ENCODE assay signal across 26 cellular contexts in genomic region chr2:128820427-128820826, GRCh38.
A peak's percentile ranks its signal among the peaks of the same experiment; 100 is the strongest.
DNase-seq lines count a peak whose midpoint lies in the region; ATAC-seq, FAIRE-seq and TF ChIP-seq lines count a peak whose summit lies in the region.
"Had no signal": no experiment of that assay in that cellular context is flagged by ENCODE, and none has a peak within 500 bp of the region (broad histone marks: within the 10 kb centered on the region; RNA-seq: fewer than 3 reads in every experiment).

No MANE protein-coding gene starts in this region.

- peak; percentile 50 for ATAC-seq in foreskin keratinocyte
- ATAC-seq: A549 had no signal

- no peak for TF ChIP-seq CTCF in foreskin keratinocyte (conservative IDR thresholded peaks at IDR 0.05)

- H3K36me3 Mint-ChIP-seq in activated CD4-positive, alpha-beta T cell treated with anti-CD3 and anti-CD28 coated beads, Interleukin-2, amount 10 ng/mL, durations not matched to agents 7 days and 5 days (ENCODE audit: low read depth) = no peaks in the 10 kb centered on the region
- H3K36me3 Mint-ChIP-seq: CD14-positive monocyte; CD8-positive, alpha-beta memory T cell had no signal

- no peaks in the 10 kb centered on the region for H3K27me3 Mint-ChIP-seq in activated CD4-positive, alpha-beta T cell treated with anti-CD3 and anti-CD28 coated beads, Interleukin-2, amount 10 ng/mL, durations not matched to agents 7 days and 5 days
- H3K27me3 Mint-ChIP-seq: CD4-positive, alpha-beta T cell had no signal

- CTCF ChIA-PET in activated CD4-positive, alpha-beta T cell treated with anti-CD3 and anti-CD28 coated beads, Interleukin-2, amount 10 ng/mL, durations not matched to agents 7 days and 5 days (lab: Charles Lee) = interaction anchor here (0.7 kb wide), 1 partner anchor 12 kb away, joined by 3 read pairs; no protein-coding TSS in a partner anchor

- in situ Hi-C loops in G401 (cut with HindIII; ENCODE audit: low sequenced_read_pairs) = no loop called here

- H3K4me3 ChIP-seq in MG63 = no peak overlapping the region
- H3K4me3 ChIP-seq in skeletal muscle tissue (ENCODE audit: low read length in 3 of 3) = no peak overlapping the region
- H3K4me3 ChIP-seq: A549; BLaER1 treated with 17β-estradiol and CSF1 and Interleukin-3, amounts not matched to agents 10 nM and 100 nM; HAP-1 had no signal

- no peak overlapping the region for H3K27ac Mint-ChIP-seq in activated CD4-positive, alpha-beta T cell treated with anti-CD3 and anti-CD28 coated beads, Interleukin-2, amount 10 ng/mL, durations not matched to agents 7 days and 5 days
- H3K27ac Mint-ChIP-seq: CD14-positive monocyte; CD4-positive, alpha-beta T cell; CD8-positive, alpha-beta memory T cell; HFFc6 had no signal

- no peaks in the 10 kb centered on the region for H3K4me1 Mint-ChIP-seq in activated CD4-positive, alpha-beta T cell treated with anti-CD3 and anti-CD28 coated beads, Interleukin-2, amount 10 ng/mL, durations not matched to agents 7 days and 5 days
- H3K4me1 Mint-ChIP-seq: CD14-positive monocyte; CD8-positive, alpha-beta memory T cell had no signal

- FAIRE-seq in urothelium cell line (lab: Jason Lieb, UNC) = no peak
- FAIRE-seq: A549, D721Med, G401.6, GM12892, H54 had no signal

- H3K4me1 ChIP-seq in foreskin keratinocyte (no peaks in the 10 kb centered on the region), skeletal muscle tissue (ENCODE audit: control insufficient read depth in 3 of 3, insufficient read depth in 3 of 3, low read length in 3 of 3) (peaks cover 0 to 11% (median 4%) of the 10 kb centered on the region in 3 donors)
- H3K4me1 ChIP-seq: A549, BE2C, HAP-1 had no signal

- H3K9me3 Mint-ChIP-seq in activated CD4-positive, alpha-beta T cell treated with anti-CD3 and anti-CD28 coated beads, Interleukin-2, amount 10 ng/mL, durations not matched to agents 7 days and 5 days = no peaks in the 10 kb centered on the region
- H3K9me3 Mint-ChIP-seq: CD4-positive, alpha-beta T cell had no signal

- POLR2A ChIA-PET in activated CD4-positive, alpha-beta T cell treated with anti-CD3 and anti-CD28 coated beads, Interleukin-2, amount 10 ng/mL, durations not matched to agents 7 days and 5 days (lab: Charles Lee) = no interaction called here

- no peak overlapping the region for H3K4me3 Mint-ChIP-seq in activated CD4-positive, alpha-beta T cell treated with anti-CD3 and anti-CD28 coated beads, Interleukin-2, amount 10 ng/mL, durations not matched to agents 7 days and 5 days
- H3K4me3 Mint-ChIP-seq: CD14-positive monocyte; CD4-positive, alpha-beta T cell; CD8-positive, alpha-beta memory T cell; HFFc6 had no signal

- DNase-seq in G401 (ENCODE audit: low spot score) (peak; percentile 49), MG63 (peak; percentile 72), foreskin keratinocyte (no peak), urothelium cell line (ENCODE audit: low spot score) (no peak), NCI-H69 (lab: John Stamatoyannopoulos, UW) (no peak)
- no peak for DNase-seq in activated CD4-positive, alpha-beta T cell treated with anti-CD3 and anti-CD28 coated beads, Interleukin-2, amount 10 ng/mL, durations not matched to agents 7 days and 5 days
- DNase-seq: 8988T; ACHN; AML-193; BE2C; CD4-positive, alpha-beta T cell; CD8-positive, alpha-beta memory T cell; DMS 273 treated with DMSO at 0.1 percent for 48 hours; DMS53; DMS79 treated with DMSO at 0.1 percent for 48 hours; GOT3; HFFc6 had no signal

- H3K27me3 ChIP-seq in MG63 = no peaks in the 10 kb centered on the region
- H3K27me3 ChIP-seq in foreskin keratinocyte = no peaks in the 10 kb centered on the region
- H3K27me3 ChIP-seq in skeletal muscle tissue (ENCODE audit: control insufficient read depth in 3 of 3, insufficient read depth in 3 of 3, low read length in 3 of 3) = peaks cover 0 to 3% (median 0%) of the 10 kb centered on the region in 3 donors
- H3K27me3 ChIP-seq: BE2C; BLaER1 treated with 17β-estradiol and CSF1 and Interleukin-3, amounts not matched to agents 10 nM and 100 nM had no signal

- no peaks in the 10 kb centered on the region for H3K9me3 ChIP-seq in MG63
- H3K9me3 ChIP-seq in skeletal muscle tissue (ENCODE audit: control insufficient read depth in 3 of 3, low read length in 3 of 3) = no peaks in the 10 kb centered on the region
- H3K9me3 ChIP-seq: A549, BE2C, HAP-1 had no signal

- H3K36me3 ChIP-seq in MG63 (no peaks in the 10 kb centered on the region), skeletal muscle tissue (ENCODE audit: control insufficient read depth in 3 of 3, insufficient read depth in 3 of 3, low read length in 3 of 3) (no peaks in the 10 kb centered on the region)
- H3K36me3 ChIP-seq: BE2C; BLaER1 treated with 17β-estradiol and CSF1 and Interleukin-3, amounts not matched to agents 10 nM and 100 nM; HAP-1 had no signal

- no peak overlapping the region for H3K9ac ChIP-seq in skeletal muscle tissue (ENCODE audit: low read depth in 1 of 3, low read length in 3 of 3)
- H3K9ac ChIP-seq: BLaER1 treated with 17β-estradiol and CSF1 and Interleukin-3, amounts not matched to agents 10 nM and 100 nM had no signal

- H3K27ac ChIP-seq in foreskin keratinocyte = no peak overlapping the region
- H3K27ac ChIP-seq in skeletal muscle tissue (ENCODE audit: low read depth, low read length) = peak overlapping the region; percentile 47
- H3K27ac ChIP-seq: A549; BLaER1 treated with 17β-estradiol and CSF1 and Interleukin-3, amounts not matched to agents 10 nM and 100 nM had no signal

Comparison
In these comparisons a context has a peak if more than half of its experiments do, and no peak if none do; other contexts are left out.
1. DNase-seq: peak in G401 (single experiment) and MG63 (single experiment); none in foreskin keratinocyte (0 of 2), urothelium cell line (single experiment), activated CD4-positive, alpha-beta T cell treated with anti-CD3 and anti-CD28 coated beads, Interleukin-2, amount 10 ng/mL, durations not matched to agents 7 days and 5 days (single experiment) and NCI-H69 (single experiment).